ENCODE assay signal across 21 cellular contexts in the genomic region with DNA sequence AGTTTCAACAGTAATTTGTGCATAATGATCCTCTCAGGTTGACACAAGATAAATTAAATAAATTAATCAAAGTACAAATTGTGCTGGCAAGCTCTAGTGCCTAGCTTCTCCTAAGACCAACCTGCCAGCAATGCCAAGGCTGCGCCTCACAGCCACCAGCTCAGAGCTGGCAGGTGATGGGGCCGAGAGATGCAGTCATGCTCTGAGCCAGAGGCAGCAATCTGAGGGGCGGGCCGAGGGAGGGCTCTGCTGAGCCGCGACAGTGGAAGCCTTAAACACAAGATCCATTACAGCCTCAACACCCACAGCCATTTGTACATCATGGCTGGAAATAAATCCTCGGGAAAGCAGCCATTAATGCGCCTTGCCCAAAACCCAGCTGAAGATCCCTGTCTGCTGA.
"Had no signal": no experiment of that assay in that cellular context is flagged by ENCODE, and none has a peak within 500 bp of the region (broad histone marks: within the 10 kb centered on the region; RNA-seq: fewer than 3 reads in every experiment).

No MANE protein-coding gene starts in this region.

- H3K4me2 ChIP-seq: hepatocyte, smooth muscle cell had no signal

- H3K4me3 ChIP-seq: hepatocyte, sigmoid colon, smooth muscle cell, transverse colon had no signal

- H3K27ac ChIP-seq: foreskin keratinocyte, hepatocyte, sigmoid colon, transverse colon had no signal

- DNase-seq: activated CD4-positive, alpha-beta memory T cell treated with anti-CD3 and anti-CD28 coated beads, Interleukin-2, amount 10 ng/mL, durations not matched to agents 7 days and 5 days; activated CD4-positive, alpha-beta T cell treated with anti-CD3 and anti-CD28 coated beads for 48 hours; activated effector memory CD4-positive, alpha-beta T cell treated with Interleukin-2 at 50 U/mL for 16 hours; activated naive CD4-positive, alpha-beta T cell treated with anti-CD3 and anti-CD28 coated beads for 36 hours; activated naive CD8-positive, alpha-beta T cell treated with anti-CD3 and anti-CD28 coated beads, Interleukin-2, amount 10 ng/mL, durations not matched to agents 7 days and 5 days; activated T-cell treated with anti-CD3 and anti-CD28 coated beads, Interleukin-2, amount 50 U/mL, for 72 hours; amniotic stem cell; dermis blood vessel endothelial cell; effector CD8-positive, alpha-beta T cell; foreskin keratinocyte; glutamatergic neuron; immature natural killer cell; kidney glomerular epithelial cell; nucleus accumbens; sigmoid colon; stimulated activated CD4-positive, alpha-beta T cell treated with anti-CD3 and anti-CD28 coated beads, Interleukin-15, amount 100 ng/mL, for 24 hours; stimulated activated naive B cell treated with anti-CD40 and anti-IgM and Interleukin-4, amounts not matched to agents 10 μg/mL and 1 μg/mL and 100 μg/mL, for 72 hours; T-helper 17 cell; transverse colon had no signal

- H3K27me3 ChIP-seq: foreskin keratinocyte, hepatocyte, sigmoid colon, transverse colon had no signal

- H2AFZ ChIP-seq: hepatocyte had no signal

- ATAC-seq: activated T-cell treated with anti-CD3 and anti-CD28 coated beads, Interleukin-2, amount 50 U/mL, for 72 hours; foreskin keratinocyte; stimulated activated naive B cell treated with anti-CD40 and anti-IgM and Interleukin-4, amounts not matched to agents 10 μg/mL and 1 μg/mL and 100 μg/mL, for 72 hours; T-helper 17 cell had no signal

- H3K9me3 ChIP-seq: sigmoid colon, transverse colon had no signal

- H3K36me3 ChIP-seq: sigmoid colon, transverse colon had no signal

- H3K4me1 ChIP-seq: foreskin keratinocyte, sigmoid colon, transverse colon had no signal
